Comparison of ENCODE assay signal across 8 cellular contexts in genomic region chr5:111551120-111551519, GRCh38. TPM values are rescaled to one million over a fixed set of nuclear protein-coding genes. Genes with fewer than 3 reads are reported as not detected.
DNase-seq lines count a peak whose midpoint lies in the region; ATAC-seq and TF ChIP-seq lines count a peak whose summit lies in the region.

No MANE protein-coding gene starts in this region.

- peak overlapping the region; percentile 29 to 75 (median 42) for H3K27ac ChIP-seq in upper lobe of left lung

- TF ChIP-seq POLR2A in upper lobe of left lung (IDR thresholded peaks at IDR 0.05) (no peak), erythroblast (IDR thresholded peaks at IDR 0.05; ENCODE audit: low read length) (no peak)

- no peaks in the 10 kb centered on the region for H3K27me3 Mint-ChIP-seq in activated naive CD4-positive, alpha-beta T cell treated with anti-CD3 and anti-CD28 coated beads, Interleukin-2, amount 50 U/mL, for 24 hours
- H3K27me3 Mint-ChIP-seq in activated T-helper 17 cell treated with anti-CD3 and anti-CD28 coated beads, Interleukin-2, amount 50 U/mL, for 72 hours: no peaks in the 10 kb centered on the region
- H3K27me3 Mint-ChIP-seq in stimulated activated naive B cell treated with anti-CD40 and anti-IgM and Interleukin-4, amounts not matched to agents 10 μg/mL and 1 μg/mL and 100 μg/mL, for 72 hours: peaks cover 0 to 4% of the 10 kb centered on the region in 2 donors

- H3K4me3 Mint-ChIP-seq in activated naive CD4-positive, alpha-beta T cell treated with anti-CD3 and anti-CD28 coated beads, Interleukin-2, amount 50 U/mL, for 24 hours: peak overlapping the region; percentile 32
- peak overlapping the region; percentile 33 for H3K4me3 Mint-ChIP-seq in activated T-helper 17 cell treated with anti-CD3 and anti-CD28 coated beads, Interleukin-2, amount 50 U/mL, for 72 hours
- no peak overlapping the region for H3K4me3 Mint-ChIP-seq in stimulated activated naive B cell treated with anti-CD40 and anti-IgM and Interleukin-4, amounts not matched to agents 10 μg/mL and 1 μg/mL and 100 μg/mL, for 72 hours

- peaks cover 9 to 26% (median 20%) of the 10 kb centered on the region in 4 donors for H3K4me1 ChIP-seq in upper lobe of left lung

- TF ChIP-seq CTCF in upper lobe of left lung (IDR thresholded peaks at IDR 0.05): no peak

- no peak overlapping the region for H3K4me3 ChIP-seq in upper lobe of left lung

- peaks cover 34% of the 10 kb centered on the region for H3K4me1 Mint-ChIP-seq in activated naive CD4-positive, alpha-beta T cell treated with anti-CD3 and anti-CD28 coated beads, Interleukin-2, amount 50 U/mL, for 24 hours
- H3K4me1 Mint-ChIP-seq in activated T-helper 17 cell treated with anti-CD3 and anti-CD28 coated beads, Interleukin-2, amount 50 U/mL, for 72 hours: peaks cover 13% of the 10 kb centered on the region
- H3K4me1 Mint-ChIP-seq in stimulated activated naive B cell treated with anti-CD40 and anti-IgM and Interleukin-4, amounts not matched to agents 10 μg/mL and 1 μg/mL and 100 μg/mL, for 72 hours: peaks cover 0 to 8% of the 10 kb centered on the region in 2 donors

- peak overlapping the region; percentile 71 for H3K27ac Mint-ChIP-seq in activated naive CD4-positive, alpha-beta T cell treated with anti-CD3 and anti-CD28 coated beads, Interleukin-2, amount 50 U/mL, for 24 hours
- H3K27ac Mint-ChIP-seq in activated T-helper 17 cell treated with anti-CD3 and anti-CD28 coated beads, Interleukin-2, amount 50 U/mL, for 72 hours: peak overlapping the region; percentile 3
- H3K27ac Mint-ChIP-seq in stimulated activated naive B cell treated with anti-CD40 and anti-IgM and Interleukin-4, amounts not matched to agents 10 μg/mL and 1 μg/mL and 100 μg/mL, for 72 hours: no peak overlapping the region

- WGBS in upper lobe of left lung, 2 donors: 50 to 88% methylated on average over 1 of the region's 1 CpG

- no peaks in the 10 kb centered on the region for H3K36me3 ChIP-seq in upper lobe of left lung

- no peak for DNase-seq in activated naive CD4-positive, alpha-beta T cell (lab: John Stamatoyannopoulos, UW)
- DNase-seq in left kidney (ENCODE audit: low read depth, low spot score) (peak; percentile 10), upper lobe of left lung (no peak), erythroblast (lab: John Stamatoyannopoulos, UW) (no peak)
- DNase-seq in stimulated activated naive B cell treated with anti-CD40 and anti-IgM and Interleukin-4, amounts not matched to agents 10 μg/mL and 1 μg/mL and 100 μg/mL, for 72 hours: no peak

- no peaks in the 10 kb centered on the region for H3K9me3 Mint-ChIP-seq in activated naive CD4-positive, alpha-beta T cell treated with anti-CD3 and anti-CD28 coated beads, Interleukin-2, amount 50 U/mL, for 24 hours
- H3K9me3 Mint-ChIP-seq in activated T-helper 17 cell treated with anti-CD3 and anti-CD28 coated beads, Interleukin-2, amount 50 U/mL, for 72 hours: no peaks in the 10 kb centered on the region
- H3K9me3 Mint-ChIP-seq in stimulated activated naive B cell treated with anti-CD40 and anti-IgM and Interleukin-4, amounts not matched to agents 10 μg/mL and 1 μg/mL and 100 μg/mL, for 72 hours: no peaks in the 10 kb centered on the region

- H3K36me3 Mint-ChIP-seq in activated naive CD4-positive, alpha-beta T cell treated with anti-CD3 and anti-CD28 coated beads, Interleukin-2, amount 50 U/mL, for 24 hours: no peaks in the 10 kb centered on the region
- no peaks in the 10 kb centered on the region for H3K36me3 Mint-ChIP-seq in activated T-helper 17 cell treated with anti-CD3 and anti-CD28 coated beads, Interleukin-2, amount 50 U/mL, for 72 hours (ENCODE audit: low read depth)
- no peaks in the 10 kb centered on the region for H3K36me3 Mint-ChIP-seq in stimulated activated naive B cell treated with anti-CD40 and anti-IgM and Interleukin-4, amounts not matched to agents 10 μg/mL and 1 μg/mL and 100 μg/mL, for 72 hours

- ATAC-seq in activated T-helper 17 cell treated with anti-CD3 and anti-CD28 coated beads, Interleukin-2, amount 50 U/mL, for 72 hours (replicated peaks): no peak
- no peak for ATAC-seq in upper lobe of left lung (ENCODE audit: low FRiP score in 2 of 2)
- no peak for ATAC-seq in HG03280 (IDR thresholded peaks at IDR 0.05; ENCODE audit: unreplicated experiment)
- ATAC-seq in stimulated activated naive B cell treated with anti-CD40 and anti-IgM and Interleukin-4, amounts not matched to agents 10 μg/mL and 1 μg/mL and 100 μg/mL, for 72 hours (replicated peaks): no peak

- H3K27me3 ChIP-seq in upper lobe of left lung: no peaks in the 10 kb centered on the region

- peak in 1 of 4 donors; percentile 22 for TF ChIP-seq EP300 in upper lobe of left lung (IDR thresholded peaks at IDR 0.05)

- no peaks in the 10 kb centered on the region for H3K9me3 ChIP-seq in upper lobe of left lung

RNA-seq across cellular contexts. Expression of gene STARD4, which starts 38.8 kb away (rescaled TPM):
- 100 to 1,000 TPM in 1 of 2 donors, 10 to 100 TPM in 1; 48.7 to 102 TPM for total RNA-seq in activated T-helper 17 cell treated with anti-CD3 and anti-CD28 coated beads, Interleukin-2, amount 50 U/mL, for 72 hours
- 10 to 100 TPM; 23.0 to 71.5 (median 41.8) TPM for total RNA-seq in upper lobe of left lung

Comparison
In these comparisons a context has a peak if more than half of its experiments do, and no peak if none do; other contexts are left out.
1. H3K4me3 Mint-ChIP-seq: peak in activated naive CD4-positive, alpha-beta T cell treated with anti-CD3 and anti-CD28 coated beads, Interleukin-2, amount 50 U/mL, for 24 hours (single experiment) and activated T-helper 17 cell treated with anti-CD3 and anti-CD28 coated beads, Interleukin-2, amount 50 U/mL, for 72 hours (single experiment); none in stimulated activated naive B cell treated with anti-CD40 and anti-IgM and Interleukin-4, amounts not matched to agents 10 μg/mL and 1 μg/mL and 100 μg/mL, for 72 hours (0 of 2).